In the genomic region with DNA sequence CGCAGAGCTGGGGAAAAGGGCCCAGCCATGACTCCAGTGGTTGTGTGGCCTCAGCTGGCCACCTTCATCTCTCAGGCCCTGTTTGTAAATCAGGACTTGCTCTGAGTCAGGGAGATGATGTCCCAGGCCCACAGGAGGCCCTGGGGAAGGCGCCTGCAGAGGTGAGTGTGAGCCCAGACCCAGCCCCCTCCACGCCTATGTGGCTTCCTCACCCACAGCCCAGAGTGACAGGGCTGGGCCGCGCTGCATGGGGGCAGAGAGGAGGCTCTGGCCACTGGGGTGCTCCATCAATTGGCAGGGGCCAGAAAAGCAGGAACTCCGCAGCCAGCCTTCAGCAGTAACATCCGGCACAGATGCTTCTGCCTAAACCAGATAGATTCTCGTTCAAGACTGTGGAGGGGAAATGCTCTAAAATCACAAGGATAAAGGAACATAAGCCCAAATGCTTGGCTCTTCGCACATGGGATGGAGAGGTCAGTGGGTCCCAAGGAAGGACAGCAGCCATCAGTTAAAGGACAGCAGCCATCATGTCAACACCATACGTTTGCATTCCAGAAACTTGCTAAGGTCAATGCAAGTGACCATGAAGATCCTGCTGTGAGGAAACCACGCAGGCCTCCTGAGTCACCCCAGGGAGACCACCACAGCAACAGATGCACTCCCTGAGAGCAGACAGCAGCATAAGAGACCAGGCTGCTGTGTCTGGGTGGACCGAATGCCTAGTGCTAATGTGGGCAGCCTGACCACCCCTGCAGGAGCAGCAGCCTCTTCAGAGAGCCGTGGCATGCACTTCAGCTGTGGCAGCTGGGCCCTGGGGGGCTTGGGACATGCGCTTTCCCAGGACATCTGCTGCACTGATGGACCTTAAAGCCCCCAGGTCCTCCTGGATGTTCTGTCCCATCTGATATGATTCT, we compare ENCODE assay signal across 14 cellular contexts. TPM values are rescaled to one million over a fixed set of nuclear protein-coding genes. Genes with fewer than 3 reads are reported as not detected.
DNase-seq lines count a peak whose midpoint lies in the region; ATAC-seq and TF ChIP-seq lines count a peak whose summit lies in the region.
"Had no signal": no experiment of that assay in that cellular context is flagged by ENCODE, and none has a peak within 500 bp of the region (broad histone marks: within the 10 kb centered on the region; RNA-seq: fewer than 3 reads in every experiment).

No MANE protein-coding gene starts in this region.

- POLR2A ChIA-PET in CD8-positive, alpha-beta T cell (lab: Charles Lee): no interaction called here

- H3K9me3 Mint-ChIP-seq in CD8-positive, alpha-beta T cell: no peaks in the 10 kb centered on the region
- no peaks in the 10 kb centered on the region for H3K9me3 Mint-ChIP-seq in neural progenitor cell
- H3K9me3 Mint-ChIP-seq in glutamatergic neuron (ENCODE audit: unreplicated experiment): peaks cover 8% of the 10 kb centered on the region
- H3K9me3 Mint-ChIP-seq: activated naive CD4-positive, alpha-beta T cell treated with anti-CD3 and anti-CD28 coated beads for 36 hours; HFFc6 had no signal

- ATAC-seq in CD8-positive, alpha-beta T cell: peak; percentile 29
- ATAC-seq in GM19467 (IDR thresholded peaks at IDR 0.05; ENCODE audit: unreplicated experiment): no peak
- ATAC-seq: activated CD8-positive, alpha-beta memory T cell treated with anti-CD3 and anti-CD28 coated beads, Interleukin-2, amount 10 ng/mL, durations not matched to agents 7 days and 5 days had no signal

- CTCF ChIA-PET in CD8-positive, alpha-beta T cell (lab: Charles Lee): no interaction called here

- peaks cover 8% of the 10 kb centered on the region for H3F3A ChIP-seq in neural progenitor cell (ENCODE audit: low read depth)

- peak in 1 of 7 experiments; percentile 18 for DNase-seq in CD8-positive, alpha-beta T cell
- DNase-seq in NT2/D1 (ENCODE audit: low read depth, low spot score) (no peak), cardiac septum (ENCODE audit: low spot score) (peak; percentile 60), neural progenitor cell (ENCODE audit: low spot score) (no peak), glutamatergic neuron (no peak), stomach (no peak), transverse colon (no peak)
- DNase-seq: activated CD8-positive, alpha-beta memory T cell treated with anti-CD3 and anti-CD28 coated beads, Interleukin-2, amount 10 ng/mL, durations not matched to agents 7 days and 5 days; activated naive CD4-positive, alpha-beta T cell treated with anti-CD3 and anti-CD28 coated beads for 36 hours; cerebellar nuclear complex; HFFc6; NCI-H1092 treated with DMSO at 0.1 percent for 48 hours had no signal

- TF ChIP-seq EP300 in stomach (IDR thresholded peaks at IDR 0.05) (no peak), transverse colon (IDR thresholded peaks at IDR 0.05; ENCODE audit: low read depth) (no peak)

- peaks cover 14% of the 10 kb centered on the region for H3K4me1 Mint-ChIP-seq in CD8-positive, alpha-beta T cell (ENCODE audit: low read depth)
- peaks cover 21% of the 10 kb centered on the region for H3K4me1 Mint-ChIP-seq in neural progenitor cell
- peaks cover 11% of the 10 kb centered on the region for H3K4me1 Mint-ChIP-seq in glutamatergic neuron (ENCODE audit: low read depth, unreplicated experiment)

- no peaks in the 10 kb centered on the region for H3K36me3 Mint-ChIP-seq in CD8-positive, alpha-beta T cell
- peaks cover 2% of the 10 kb centered on the region for H3K36me3 Mint-ChIP-seq in neural progenitor cell
- H3K36me3 Mint-ChIP-seq in glutamatergic neuron (ENCODE audit: unreplicated experiment): no peaks in the 10 kb centered on the region
- H3K36me3 Mint-ChIP-seq: activated CD8-positive, alpha-beta memory T cell treated with anti-CD3 and anti-CD28 coated beads, Interleukin-2, amount 10 ng/mL, durations not matched to agents 7 days and 5 days had no signal

- no peak overlapping the region for H3K4me3 Mint-ChIP-seq in CD8-positive, alpha-beta T cell
- H3K4me3 Mint-ChIP-seq in neural progenitor cell: no peak overlapping the region
- no peak overlapping the region for H3K4me3 Mint-ChIP-seq in glutamatergic neuron (ENCODE audit: unreplicated experiment)
- H3K4me3 Mint-ChIP-seq: activated CD8-positive, alpha-beta memory T cell treated with anti-CD3 and anti-CD28 coated beads, Interleukin-2, amount 10 ng/mL, durations not matched to agents 7 days and 5 days; activated naive CD4-positive, alpha-beta T cell treated with anti-CD3 and anti-CD28 coated beads for 36 hours; HFFc6 had no signal

- TF ChIP-seq CTCF in CD8-positive, alpha-beta T cell (IDR thresholded peaks at IDR 0.05): no peak
- TF ChIP-seq CTCF in neural progenitor cell (IDR thresholded peaks at IDR 0.05) (no peak), glutamatergic neuron (IDR thresholded peaks at IDR 0.05; ENCODE audit: partially characterized antibody, unreplicated experiment) (no peak), stomach (IDR thresholded peaks at IDR 0.05) (no peak), transverse colon (IDR thresholded peaks at IDR 0.05) (no peak)

- H3K27me3 ChIP-seq in CD8-positive, alpha-beta T cell (ENCODE audit: insufficient read depth, low read length): no peaks in the 10 kb centered on the region
- H3K27me3 ChIP-seq in NT2/D1 (ENCODE audit: insufficient read depth, insufficient read length): no peaks in the 10 kb centered on the region
- H3K27me3 ChIP-seq in neural progenitor cell: no peaks in the 10 kb centered on the region
- H3K27me3 ChIP-seq in stomach: no peaks in the 10 kb centered on the region
- H3K27me3 ChIP-seq in transverse colon: no peaks in the 10 kb centered on the region

- H3K4me3 ChIP-seq in CD8-positive, alpha-beta T cell (ENCODE audit: low read depth, low read length): no peak overlapping the region
- H3K4me3 ChIP-seq in NT2/D1 (ENCODE audit: insufficient read length, low read depth) (no peak overlapping the region), neural progenitor cell (no peak overlapping the region), stomach (no peak overlapping the region), transverse colon (no peak overlapping the region)
- H3K4me3 ChIP-seq: lung had no signal

- peaks cover 36% of the 10 kb centered on the region for H3K4me1 ChIP-seq in CD8-positive, alpha-beta T cell (ENCODE audit: insufficient read depth, low read length)
- H3K4me1 ChIP-seq in NT2/D1 (ENCODE audit: insufficient read depth, insufficient read length): peaks cover 57% of the 10 kb centered on the region
- H3K4me1 ChIP-seq in neural progenitor cell: peaks cover 31% of the 10 kb centered on the region
- peaks cover 3 to 71% (median 26%) of the 10 kb centered on the region in 4 donors for H3K4me1 ChIP-seq in stomach
- H3K4me1 ChIP-seq in transverse colon: peaks cover 4 to 39% (median 12%) of the 10 kb centered on the region in 4 donors

- TF ChIP-seq POLR2A in stomach (IDR thresholded peaks at IDR 0.05) (no peak), transverse colon (IDR thresholded peaks at IDR 0.05) (no peak)

- in situ Hi-C loops in transverse colon (cut with MboI; ENCODE audit: low pct_ligation_motif_present in 1 of 4, low pct_unique_long_range_greater_than_20kb in 1 of 4, low sequenced_read_pairs in 3 of 4): no loop called here

- H3K9me3 ChIP-seq in CD8-positive, alpha-beta T cell (ENCODE audit: low read length): no peaks in the 10 kb centered on the region
- no peaks in the 10 kb centered on the region for H3K9me3 ChIP-seq in NT2/D1 (ENCODE audit: insufficient read depth, low read length)
- H3K9me3 ChIP-seq in neural progenitor cell (ENCODE audit: low read depth): no peaks in the 10 kb centered on the region
- H3K9me3 ChIP-seq in stomach: no peaks in the 10 kb centered on the region
- H3K9me3 ChIP-seq in transverse colon: no peaks in the 10 kb centered on the region

- WGBS in stomach, 5 donors: 81 to 93% (median 90%) methylated on average over 7 to 14 of the region's 14 CpGs
- WGBS in transverse colon (ENCODE audit: low coverage in 1 of 2), 2 donors: 80 to 82% methylated on average over 1 to 14 of the region's 14 CpGs

- H3K36me3 ChIP-seq in CD8-positive, alpha-beta T cell (ENCODE audit: insufficient read depth, low read length): no peaks in the 10 kb centered on the region
- peaks cover 10% of the 10 kb centered on the region for H3K36me3 ChIP-seq in NT2/D1 (ENCODE audit: insufficient read depth, insufficient read length, low read length)
- H3K36me3 ChIP-seq in neural progenitor cell: no peaks in the 10 kb centered on the region
- H3K36me3 ChIP-seq in stomach: peaks cover 0 to 6% (median 2%) of the 10 kb centered on the region in 4 donors
- no peaks in the 10 kb centered on the region for H3K36me3 ChIP-seq in transverse colon

- no peaks in the 10 kb centered on the region for H3K27me3 Mint-ChIP-seq in CD8-positive, alpha-beta T cell (ENCODE audit: low read depth)
- H3K27me3 Mint-ChIP-seq in neural progenitor cell (ENCODE audit: insufficient read depth, low read depth) (peaks cover 3% of the 10 kb centered on the region), glutamatergic neuron (ENCODE audit: unreplicated experiment) (peaks cover 9% of the 10 kb centered on the region)
- H3K27me3 Mint-ChIP-seq: activated CD8-positive, alpha-beta memory T cell treated with anti-CD3 and anti-CD28 coated beads, Interleukin-2, amount 10 ng/mL, durations not matched to agents 7 days and 5 days had no signal

- H2AFZ ChIP-seq in neural progenitor cell (replicated peaks): no peak overlapping the region

- H4K20me1 ChIP-seq in neural progenitor cell (ENCODE audit: low read depth): peaks cover 67% of the 10 kb centered on the region

- peak overlapping the region; percentile 55 for H3K4me2 ChIP-seq in neural progenitor cell

- H3K27ac ChIP-seq in CD8-positive, alpha-beta T cell (ENCODE audit: low read depth, low read length): no peak overlapping the region
- H3K27ac ChIP-seq in neural progenitor cell: no peak overlapping the region
- no peak overlapping the region for H3K27ac ChIP-seq in stomach
- no peak overlapping the region for H3K27ac ChIP-seq in transverse colon

- no peaks in the 10 kb centered on the region for H3K79me2 ChIP-seq in neural progenitor cell (ENCODE audit: low read depth)

- intact Hi-C loops in CD8-positive, alpha-beta T cell (cut with DNase I, micrococcal nuclease): no loop called here
- intact Hi-C loops in cardiac septum (cut with DNase I): no loop called here
- intact Hi-C loops in stomach (cut with DNase I; ENCODE audit: low total_unique reads): no loop called here
- intact Hi-C loops in transverse colon (cut with DNase I; ENCODE audit: low total_unique reads): no loop called here

- peak overlapping the region; percentile 64 for H3K27ac Mint-ChIP-seq in CD8-positive, alpha-beta T cell
- H3K27ac Mint-ChIP-seq in neural progenitor cell: peak overlapping the region; percentile 46
- no peak overlapping the region for H3K27ac Mint-ChIP-seq in glutamatergic neuron (ENCODE audit: unreplicated experiment)
- H3K27ac Mint-ChIP-seq: activated CD8-positive, alpha-beta memory T cell treated with anti-CD3 and anti-CD28 coated beads, Interleukin-2, amount 10 ng/mL, durations not matched to agents 7 days and 5 days; activated naive CD4-positive, alpha-beta T cell treated with anti-CD3 and anti-CD28 coated beads for 36 hours; HFFc6 had no signal

- H3K9ac ChIP-seq in NT2/D1 (ENCODE audit: insufficient read length, low read depth) (peak overlapping the region; percentile 50), neural progenitor cell (no peak overlapping the region)

RNA-seq across cellular contexts. Expression of gene OSBPL5, which starts 28.3 kb away (rescaled TPM):
- total RNA-seq in CD8-positive, alpha-beta T cell: 1 to 10 TPM; 7.7 to 9.4 TPM
- total RNA-seq in cardiac septum (16.6 TPM), neural progenitor cell (ENCODE audit: low replicate concordance) (6.2 and 20.1 TPM in 2 replicates), glutamatergic neuron (ENCODE audit: unreplicated experiment) (115 TPM), stomach (100 to 1,000 TPM in 1 of 5 donors, 10 to 100 TPM in 4; 24.3 to 127 (median 38.2) TPM), transverse colon (100 to 1,000 TPM in 2 of 4 donors, 10 to 100 TPM in 2; 37.3 to 211 (median 105) TPM)
- 10 to 100 TPM in 1 of 3 donors, 1 to 10 TPM in 2; 8.6 to 16.6 (median 9.2) TPM for polyA plus RNA-seq in stomach
